1 cellular context compared by ENCODE assay signal in genomic region chr5:124738751-124739559, GRCh38.
TF ChIP-seq lines count a peak whose summit lies in the region.

No MANE protein-coding gene starts in this region.

TF ChIP-seq in HEK293, 187 proteins besides CTCF, POLR2A, EP300 and RAD21 (continued from another document and continues in another):
- TF ChIP-seq ZNF518A (tag by site-specific recombination; conservative IDR thresholded peaks at IDR 0.05; ENCODE audit: low read depth) (0 out of 2 replicates have a peak, but pooled peaks have one; percentile 21), ZNF560 (tag by site-specific recombination; IDR thresholded peaks at IDR 0.05; ENCODE audit: borderline replicate concordance) (no peak), KLF10 (tag by site-specific recombination; IDR thresholded peaks at IDR 0.05) (0 out of 2 replicates have a peak, but pooled peaks have one; percentile 42), ZNF510 (tag by site-specific recombination; IDR thresholded peaks at IDR 0.05; ENCODE audit: insufficient replicate concordance) (no peak), SP3 (tag by site-specific recombination; IDR thresholded peaks at IDR 0.05) (no peak), OVOL3 (tag by site-specific recombination; IDR thresholded peaks at IDR 0.05) (no peak), ZNF544 (tag by site-specific recombination; IDR thresholded peaks at IDR 0.05) (no peak), ZNF660 (tag by site-specific recombination; IDR thresholded peaks at IDR 0.05) (peak; percentile 95), ZNF398 (tag by site-specific recombination; IDR thresholded peaks at IDR 0.05) (no peak), ZSCAN23 (tag by site-specific recombination; IDR thresholded peaks at IDR 0.05) (no peak; the same call in 1 of the 2 replicates), ZNF169 (tag by site-specific recombination; IDR thresholded peaks at IDR 0.05) (no peak), ZNF341 (tag by site-specific recombination; IDR thresholded peaks at IDR 0.05; ENCODE audit: low read depth) (peak; percentile 47), PRDM10 (tag by site-specific recombination; IDR thresholded peaks at IDR 0.05) (no peak), SP7 (tag by site-specific recombination; IDR thresholded peaks at IDR 0.05) (peak; percentile 97), PRDM6 (tag by site-specific recombination; IDR thresholded peaks at IDR 0.05) (peak; percentile 87), MYNN (tag by site-specific recombination; IDR thresholded peaks at IDR 0.05; ENCODE audit: borderline replicate concordance) (peak; percentile 82), ZNF274 (IDR thresholded peaks at IDR 0.05; ENCODE audit: low read length) (no peak), ZNF274 (tag by site-specific recombination; IDR thresholded peaks at IDR 0.05; ENCODE audit: borderline replicate concordance) (no peak), GFI1B (tag by site-specific recombination; IDR thresholded peaks at IDR 0.05) (no peak), KLF9 (tag by site-specific recombination; IDR thresholded peaks at IDR 0.05; ENCODE audit: low read depth) (no peak), ZNF350 (tag by site-specific recombination; IDR thresholded peaks at IDR 0.05) (no peak), ZNF311 (tag by site-specific recombination; IDR thresholded peaks at IDR 0.05; ENCODE audit: borderline replicate concordance) (no peak), ZNF701 (tag by site-specific recombination; IDR thresholded peaks at IDR 0.05) (no peak), ZNF26 (tag by site-specific recombination; IDR thresholded peaks at IDR 0.05) (no peak), ZNF658 (tag by site-specific recombination; IDR thresholded peaks at IDR 0.05) (no peak), ZNF354C (tag by site-specific recombination; IDR thresholded peaks at IDR 0.05; ENCODE audit: borderline replicate concordance, low read depth) (no peak), ZNF792 (tag by site-specific recombination; IDR thresholded peaks at IDR 0.05) (no peak), TSHZ1 (tag by site-specific recombination; IDR thresholded peaks at IDR 0.05; ENCODE audit: borderline replicate concordance) (no peak), ZBTB1 (tag by site-specific recombination; IDR thresholded peaks at IDR 0.05) (no peak), ZNF704 (tag by site-specific recombination; IDR thresholded peaks at IDR 0.05) (no peak), ZNF18 (tag by site-specific recombination; IDR thresholded peaks at IDR 0.05) (no peak; the same call in 1 of the 2 replicates), ZIC2 (tag by site-specific recombination; IDR thresholded peaks at IDR 0.05) (peak; percentile 93), ZNF558 (tag by site-specific recombination; IDR thresholded peaks at IDR 0.05) (no peak), SCRT1 (tag by site-specific recombination; IDR thresholded peaks at IDR 0.05; ENCODE audit: borderline replicate concordance) (peak; percentile 84), ZNF768 (tag by site-specific recombination; IDR thresholded peaks at IDR 0.05) (no peak), YY2 (tag by site-specific recombination; IDR thresholded peaks at IDR 0.05) (no peak), ZNF530 (tag by site-specific recombination; IDR thresholded peaks at IDR 0.05; ENCODE audit: low read depth) (no peak), PBX3 (CRISPR knock-in tag; IDR thresholded peaks at IDR 0.05) (no peak), ZFP3 (tag by site-specific recombination; IDR thresholded peaks at IDR 0.05; ENCODE audit: low read depth) (no peak)
